Comparison of ENCODE assay signal across 13 cellular contexts in the genomic region with DNA sequence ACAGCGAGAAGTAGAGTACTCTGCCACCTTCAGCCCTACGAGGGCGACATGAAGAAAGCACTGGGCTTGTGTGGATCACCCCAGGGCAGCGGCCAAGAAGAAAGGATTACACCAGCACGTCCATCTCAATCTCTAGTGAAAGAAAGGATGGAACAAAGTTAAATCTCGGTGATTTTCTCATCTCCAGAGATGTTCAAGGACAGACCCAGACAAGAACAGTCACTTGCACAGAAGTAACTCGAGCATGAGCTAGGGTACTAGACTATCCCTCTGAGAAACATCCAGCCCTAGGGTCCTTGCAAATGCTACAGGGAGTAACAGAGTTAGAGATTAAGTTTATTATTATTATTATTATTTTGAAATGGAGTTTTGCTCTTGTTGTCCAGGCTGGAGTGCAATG.
DNase-seq lines count a peak whose midpoint lies in the region; ATAC-seq and TF ChIP-seq lines count a peak whose summit lies in the region.
"Had no signal": no experiment of that assay in that cellular context is flagged by ENCODE, and none has a peak within 500 bp of the region (broad histone marks: within the 10 kb centered on the region; RNA-seq: fewer than 3 reads in every experiment).

No MANE protein-coding gene starts in this region.

- H3K27ac Mint-ChIP-seq in activated naive CD4-positive, alpha-beta T cell treated with anti-CD3 and anti-CD28 coated beads, Interleukin-2, amount 10 ng/mL, durations not matched to agents 7 days and 5 days = peak overlapping the region; percentile 12

- H3K4me3 ChIP-seq in RWPE2 (ENCODE audit: severe bottlenecking) (no peak overlapping the region), coronary artery (no peak overlapping the region), skin epidermis (no peak overlapping the region), aorta (ENCODE audit: low read length in 2 of 2) (no peak overlapping the region)
- H3K4me3 ChIP-seq: heart left ventricle had no signal

- H3K36me3 ChIP-seq in RWPE2 (ENCODE audit: low read depth) (no peaks in the 10 kb centered on the region), aorta (ENCODE audit: control insufficient read depth in 1 of 2, insufficient read depth in 2 of 2, low read length in 1 of 2) (no peaks in the 10 kb centered on the region)

- H3K4me1 Mint-ChIP-seq in activated naive CD4-positive, alpha-beta T cell treated with anti-CD3 and anti-CD28 coated beads, Interleukin-2, amount 10 ng/mL, durations not matched to agents 7 days and 5 days = peaks cover 46% of the 10 kb centered on the region

- WGBS in aorta, 2 donors = 93 to 96% methylated on average over 7 of the region's 7 CpGs

- no peak for DNase-seq in activated naive CD4-positive, alpha-beta T cell treated with anti-CD3 and anti-CD28 coated beads, Interleukin-2, amount 10 ng/mL, durations not matched to agents 7 days and 5 days
- DNase-seq in activated naive CD4-positive, alpha-beta T cell treated with anti-CD3 and anti-CD28 coated beads, Interleukin-2, amount 50 U/mL, for 16 hours = no peak
- DNase-seq in RWPE2 (ENCODE audit: low spot score) (no peak), coronary artery (ENCODE audit: low spot score) (peak; percentile 19), aorta (no peak), HuH-7.5 (ENCODE audit: low spot score) (no peak), H4 (ENCODE audit: low spot score) (no peak)
- DNase-seq: heart left ventricle, islet precursor cell, NCI-H146, nucleus accumbens, Right ventricle myocardium superior had no signal

- intact Hi-C loops in aorta (cut with DNase I) = no loop called here

- H3K27me3 ChIP-seq in RWPE2 (ENCODE audit: insufficient read depth, poor library complexity, severe bottlenecking) = no peaks in the 10 kb centered on the region
- H3K27me3 ChIP-seq in aorta (ENCODE audit: control insufficient read depth in 1 of 2, insufficient read depth in 2 of 2, low read length in 1 of 2) = no peaks in the 10 kb centered on the region
- H3K27me3 ChIP-seq: heart left ventricle had no signal

- H3K4me3 Mint-ChIP-seq in activated naive CD4-positive, alpha-beta T cell treated with anti-CD3 and anti-CD28 coated beads, Interleukin-2, amount 10 ng/mL, durations not matched to agents 7 days and 5 days = no peak overlapping the region

- ATAC-seq in RWPE2 (ENCODE audit: low read depth) = no peak
- ATAC-seq in aorta (ENCODE audit: low FRiP score) = no peak

- H3K9me3 ChIP-seq in RWPE2 (ENCODE audit: severe bottlenecking) = no peaks in the 10 kb centered on the region
- H3K9me3 ChIP-seq in aorta (ENCODE audit: control insufficient read depth, low read length) = no peaks in the 10 kb centered on the region
- H3K9me3 ChIP-seq: heart left ventricle had no signal

- H3K9me3 Mint-ChIP-seq in activated naive CD4-positive, alpha-beta T cell treated with anti-CD3 and anti-CD28 coated beads, Interleukin-2, amount 10 ng/mL, durations not matched to agents 7 days and 5 days = peaks cover 20% of the 10 kb centered on the region

- CTCF ChIA-PET in activated naive CD4-positive, alpha-beta T cell treated with anti-CD3 and anti-CD28 coated beads, Interleukin-2, amount 10 ng/mL, durations not matched to agents 7 days and 5 days (lab: Charles Lee) = no interaction called here

- peaks cover under 1% of the 10 kb centered on the region for H3K27me3 Mint-ChIP-seq in activated naive CD4-positive, alpha-beta T cell treated with anti-CD3 and anti-CD28 coated beads, Interleukin-2, amount 10 ng/mL, durations not matched to agents 7 days and 5 days

- H3K4me1 ChIP-seq in RWPE2 (ENCODE audit: insufficient read depth, poor library complexity, severe bottlenecking) = peaks cover 24% of the 10 kb centered on the region
- H3K4me1 ChIP-seq in aorta (ENCODE audit: control insufficient read depth in 1 of 2, insufficient read depth in 2 of 2, low read length in 2 of 2) = no peaks in the 10 kb centered on the region

- H3K27ac ChIP-seq in RWPE2 (ENCODE audit: poor library complexity, severe bottlenecking) (peak overlapping the region; percentile 97), coronary artery (no peak overlapping the region), skin epidermis (peak overlapping the region in 12 of 21 experiments; percentile 22 to 81 (median 54)), aorta (ENCODE audit: low read depth in 1 of 2, low read length in 2 of 2) (no peak overlapping the region)

- TF ChIP-seq CTCF in RWPE2 (IDR thresholded peaks at IDR 0.05; ENCODE audit: poor library complexity, severe bottlenecking) (no peak), coronary artery (IDR thresholded peaks at IDR 0.05) (no peak)

- peaks cover 43% of the 10 kb centered on the region for H3K36me3 Mint-ChIP-seq in activated naive CD4-positive, alpha-beta T cell treated with anti-CD3 and anti-CD28 coated beads, Interleukin-2, amount 10 ng/mL, durations not matched to agents 7 days and 5 days

Comparison
In these comparisons a context has a peak if more than half of its experiments do, and no peak if none do; other contexts are left out.
1. H3K27ac ChIP-seq: peak in RWPE2 (single experiment) and skin epidermis (12 of 21); none in coronary artery (0 of 2) and aorta (0 of 2).